32 cellular contexts compared by ENCODE assay signal in the genomic region with DNA sequence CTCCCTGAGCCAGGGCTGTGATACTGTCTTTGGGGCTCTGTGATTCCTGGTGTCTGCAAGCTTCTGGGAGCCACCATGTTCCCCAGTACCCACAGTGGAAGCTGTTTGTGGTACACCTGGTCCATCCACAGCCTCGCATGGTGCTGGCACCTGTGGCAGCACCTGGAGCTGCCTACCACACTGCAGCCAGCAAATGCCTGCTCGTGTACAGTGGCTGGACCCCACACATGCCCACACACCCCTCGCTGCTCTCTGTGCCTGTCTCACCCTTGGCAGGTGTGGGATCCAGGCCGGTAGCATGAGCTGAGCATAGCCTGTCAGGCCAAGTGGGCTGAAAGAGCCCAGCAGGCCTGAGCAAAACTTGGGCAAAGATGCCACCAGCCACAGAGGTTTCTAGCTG. TPM values are rescaled to one million over a fixed set of nuclear protein-coding genes. Genes with fewer than 3 reads are reported as not detected.
"Had no signal": no experiment of that assay in that cellular context is flagged by ENCODE, and none has a peak within 500 bp of the region (broad histone marks: within the 10 kb centered on the region; RNA-seq: fewer than 3 reads in every experiment).

No MANE protein-coding gene starts in this region.

- DNase-seq: activated CD4-positive, alpha-beta memory T cell treated with anti-CD3 and anti-CD28 coated beads for 36 hours; activated CD4-positive, alpha-beta T cell treated with anti-CD3 and anti-CD28 coated beads for 36 hours; activated CD4-positive, alpha-beta T cell treated with anti-CD3 and anti-CD28 coated beads, Interleukin-2, amount 10 ng/mL, durations not matched to agents 24 days and 14 days; activated CD4-positive, CD25-positive, alpha-beta regulatory T cell; activated CD4-positive, CD25-positive, alpha-beta regulatory T cell treated with anti-CD3 and anti-CD28 coated beads, Interleukin-2, amount 50 U/mL, for 72 hours; activated CD8-positive, alpha-beta memory T cell treated with anti-CD3 and anti-CD28 coated beads, Interleukin-2, amount 10 ng/mL, durations not matched to agents 7 days and 5 days; activated CD8-positive, alpha-beta memory T cell treated with anti-CD3 and anti-CD28 coated beads, Interleukin-2, amount 50 U/mL, for 4 hours; activated CD8-positive, alpha-beta T cell treated with anti-CD3 and anti-CD28 coated beads, Interleukin-2, amount 10 ng/mL, durations not matched to agents 7 days and 5 days; activated effector memory CD4-positive, alpha-beta T cell treated with anti-CD3 and anti-CD28 coated beads, Interleukin-2, amount 50 U/mL, for 16 hours; activated naive CD4-positive, alpha-beta T cell treated with anti-CD3 and anti-CD28 coated beads, Interleukin-2, amount 10 ng/mL, durations not matched to agents 7 days and 5 days; activated T-cell treated with anti-CD3 and anti-CD28 coated beads, Interleukin-2, amount 50 U/mL, for 1 hour; activated T-cell treated with anti-CD3 and anti-CD28 coated beads, Interleukin-2, amount 50 U/mL, for 48 hours; amniotic stem cell; anterior cingulate cortex; brain microvascular endothelial cell; cortex of kidney; dermis blood vessel endothelial cell; effector CD4-positive, alpha-beta T cell; effector memory CD8-positive, alpha-beta T cell; erythroblast; foreskin keratinocyte; gastrocnemius medialis; glutamatergic neuron; T-helper 2 cell had no signal

- ATAC-seq: activated CD4-positive, alpha-beta T cell treated with anti-CD3 and anti-CD28 coated beads for 36 hours; activated CD8-positive, alpha-beta memory T cell treated with anti-CD3 and anti-CD28 coated beads, Interleukin-2, amount 10 ng/mL, durations not matched to agents 7 days and 5 days; activated CD8-positive, alpha-beta T cell treated with anti-CD3 and anti-CD28 coated beads, Interleukin-2, amount 10 ng/mL, durations not matched to agents 7 days and 5 days; effector memory CD8-positive, alpha-beta T cell; foreskin keratinocyte; gastrocnemius medialis had no signal

- H3K27ac Mint-ChIP-seq: activated CD4-positive, alpha-beta memory T cell treated with anti-CD3 and anti-CD28 coated beads for 36 hours; activated CD4-positive, alpha-beta T cell treated with anti-CD3 and anti-CD28 coated beads for 36 hours; activated CD4-positive, alpha-beta T cell treated with anti-CD3 and anti-CD28 coated beads, Interleukin-2, amount 10 ng/mL, durations not matched to agents 24 days and 14 days; activated CD8-positive, alpha-beta memory T cell treated with anti-CD3 and anti-CD28 coated beads, Interleukin-2, amount 10 ng/mL, durations not matched to agents 7 days and 5 days; activated CD8-positive, alpha-beta T cell treated with anti-CD3 and anti-CD28 coated beads, Interleukin-2, amount 10 ng/mL, durations not matched to agents 7 days and 5 days; activated naive CD4-positive, alpha-beta T cell treated with anti-CD3 and anti-CD28 coated beads, Interleukin-2, amount 10 ng/mL, durations not matched to agents 7 days and 5 days; activated naive CD8-positive, alpha-beta T cell; activated T-helper 1 cell treated with anti-CD3 and anti-CD28 coated beads, Interleukin-12 subunit alpha, Interleukin-12 subunit beta, Interleukin-2, Interleukin-4 antibody, amounts not matched to agents 30 ng/mL and 10 ng/mL and 1 ng/mL, durations not matched to agents 14 hours and 24 hours and 36 hours; activated T-helper 2 cell treated with anti-CD3 and anti-CD28 coated beads, Interferon-gamma antibody, Interleukin-2, Interleukin-4, amounts not matched to agents 10 μg/mL and 5 μg/mL and 100 μg/mL, durations not matched to agents 14 hours and 24 hours and 36 hours; effector memory CD8-positive, alpha-beta T cell had no signal

- H3K9me3 ChIP-seq: gastrocnemius medialis had no signal

- H3K4me3 ChIP-seq: esophagus muscularis mucosa, gastrocnemius medialis had no signal

- H3K27ac ChIP-seq: brain microvascular endothelial cell, esophagus muscularis mucosa, foreskin keratinocyte, gastrocnemius medialis had no signal

- H3K4me3 Mint-ChIP-seq: activated CD4-positive, alpha-beta memory T cell treated with anti-CD3 and anti-CD28 coated beads for 36 hours; activated CD4-positive, alpha-beta T cell treated with anti-CD3 and anti-CD28 coated beads for 36 hours; activated CD4-positive, alpha-beta T cell treated with anti-CD3 and anti-CD28 coated beads, Interleukin-2, amount 10 ng/mL, durations not matched to agents 24 days and 14 days; activated CD8-positive, alpha-beta memory T cell treated with anti-CD3 and anti-CD28 coated beads, Interleukin-2, amount 10 ng/mL, durations not matched to agents 7 days and 5 days; activated CD8-positive, alpha-beta T cell treated with anti-CD3 and anti-CD28 coated beads, Interleukin-2, amount 10 ng/mL, durations not matched to agents 7 days and 5 days; activated naive CD4-positive, alpha-beta T cell treated with anti-CD3 and anti-CD28 coated beads, Interleukin-2, amount 10 ng/mL, durations not matched to agents 7 days and 5 days; activated naive CD8-positive, alpha-beta T cell; activated T-helper 1 cell treated with anti-CD3 and anti-CD28 coated beads, Interleukin-12 subunit alpha, Interleukin-12 subunit beta, Interleukin-2, Interleukin-4 antibody, amounts not matched to agents 30 ng/mL and 10 ng/mL and 1 ng/mL, durations not matched to agents 14 hours and 24 hours and 36 hours; effector memory CD8-positive, alpha-beta T cell had no signal

- H3K9me3 Mint-ChIP-seq: activated CD4-positive, alpha-beta memory T cell treated with anti-CD3 and anti-CD28 coated beads for 36 hours; activated CD4-positive, alpha-beta T cell treated with anti-CD3 and anti-CD28 coated beads, Interleukin-2, amount 10 ng/mL, durations not matched to agents 24 days and 14 days; activated T-helper 1 cell treated with anti-CD3 and anti-CD28 coated beads, Interleukin-12 subunit alpha, Interleukin-12 subunit beta, Interleukin-2, Interleukin-4 antibody, amounts not matched to agents 30 ng/mL and 10 ng/mL and 1 ng/mL, durations not matched to agents 14 hours and 24 hours and 36 hours; activated T-helper 2 cell treated with anti-CD3 and anti-CD28 coated beads, Interferon-gamma antibody, Interleukin-2, Interleukin-4, amounts not matched to agents 10 μg/mL and 5 μg/mL and 100 μg/mL, durations not matched to agents 14 hours and 24 hours and 36 hours had no signal

- H3K36me3 ChIP-seq: brain microvascular endothelial cell, esophagus muscularis mucosa, gastrocnemius medialis had no signal

- H3K27me3 ChIP-seq: brain microvascular endothelial cell, esophagus muscularis mucosa, foreskin keratinocyte, gastrocnemius medialis had no signal

- H3K4me1 ChIP-seq: esophagus muscularis mucosa, gastrocnemius medialis had no signal

- H3K4me1 Mint-ChIP-seq: activated CD4-positive, alpha-beta T cell treated with anti-CD3 and anti-CD28 coated beads for 36 hours; activated CD4-positive, alpha-beta T cell treated with anti-CD3 and anti-CD28 coated beads, Interleukin-2, amount 10 ng/mL, durations not matched to agents 24 days and 14 days; activated CD8-positive, alpha-beta memory T cell treated with anti-CD3 and anti-CD28 coated beads, Interleukin-2, amount 10 ng/mL, durations not matched to agents 7 days and 5 days; activated naive CD4-positive, alpha-beta T cell treated with anti-CD3 and anti-CD28 coated beads, Interleukin-2, amount 10 ng/mL, durations not matched to agents 7 days and 5 days had no signal

- FAIRE-seq: astrocyte, bronchial epithelial cell had no signal

- H3K27me3 Mint-ChIP-seq: activated CD4-positive, alpha-beta T cell treated with anti-CD3 and anti-CD28 coated beads for 36 hours; activated CD4-positive, alpha-beta T cell treated with anti-CD3 and anti-CD28 coated beads, Interleukin-2, amount 10 ng/mL, durations not matched to agents 24 days and 14 days; activated CD8-positive, alpha-beta memory T cell treated with anti-CD3 and anti-CD28 coated beads, Interleukin-2, amount 10 ng/mL, durations not matched to agents 7 days and 5 days; activated naive CD4-positive, alpha-beta T cell treated with anti-CD3 and anti-CD28 coated beads, Interleukin-2, amount 10 ng/mL, durations not matched to agents 7 days and 5 days had no signal

- H3K36me3 Mint-ChIP-seq: activated CD4-positive, alpha-beta memory T cell treated with anti-CD3 and anti-CD28 coated beads for 36 hours; activated CD8-positive, alpha-beta memory T cell treated with anti-CD3 and anti-CD28 coated beads, Interleukin-2, amount 10 ng/mL, durations not matched to agents 7 days and 5 days; activated naive CD4-positive, alpha-beta T cell treated with anti-CD3 and anti-CD28 coated beads, Interleukin-2, amount 10 ng/mL, durations not matched to agents 7 days and 5 days; activated naive CD8-positive, alpha-beta T cell had no signal

RNA-seq across cellular contexts. Expression of a gene that starts 41.8 kb away (rescaled TPM):
- total RNA-seq: activated CD4-positive, alpha-beta memory T cell treated with anti-CD3 and anti-CD28 coated beads for 36 hours; activated CD4-positive, alpha-beta T cell treated with anti-CD3 and anti-CD28 coated beads for 36 hours; activated CD4-positive, alpha-beta T cell treated with anti-CD3 and anti-CD28 coated beads, Interleukin-2, amount 10 ng/mL, durations not matched to agents 24 days and 14 days; activated CD8-positive, alpha-beta memory T cell treated with anti-CD3 and anti-CD28 coated beads for 36 hours; activated CD8-positive, alpha-beta memory T cell treated with anti-CD3 and anti-CD28 coated beads, Interleukin-2, amount 10 ng/mL, durations not matched to agents 7 days and 5 days; activated CD8-positive, alpha-beta T cell treated with anti-CD3 and anti-CD28 coated beads, Interleukin-2, amount 10 ng/mL, durations not matched to agents 7 days and 5 days; activated T-helper 1 cell treated with anti-CD3 and anti-CD28 coated beads, Interleukin-12 subunit alpha, Interleukin-12 subunit beta, Interleukin-2, Interleukin-4 antibody, amounts not matched to agents 30 ng/mL and 10 ng/mL and 1 ng/mL, durations not matched to agents 14 hours and 24 hours and 36 hours; activated T-helper 2 cell treated with anti-CD3 and anti-CD28 coated beads, Interferon-gamma antibody, Interleukin-2, Interleukin-4, amounts not matched to agents 10 μg/mL and 5 μg/mL and 100 μg/mL, durations not matched to agents 14 hours and 24 hours and 36 hours; T-helper 1 cell treated with Interleukin-12 subunit alpha and Interleukin-12 subunit beta and Interleukin-4 antibody, amounts not matched to agents 30 ng/mL and 1 ng/mL, for 36 hours had no signal
